ENCODE assay signal across 19 cellular contexts in genomic region chr7:31335161-31335888, GRCh38. TPM values are rescaled to one million over a fixed set of nuclear protein-coding genes. Genes with fewer than 3 reads are reported as not detected.
"Had no signal": no experiment of that assay in that cellular context is flagged by ENCODE, and none has a peak within 500 bp of the region (broad histone marks: within the 10 kb centered on the region; RNA-seq: fewer than 3 reads in every experiment).

No MANE protein-coding gene starts in this region.

- H3K9me3 ChIP-seq: adrenal gland, esophagus squamous epithelium, mucosa of descending colon, prostate gland had no signal

- H3K36me3 ChIP-seq: adrenal gland, esophagus squamous epithelium, prostate gland had no signal

- H3K4me3 ChIP-seq: adrenal gland, lung, mucosa of descending colon, prostate gland had no signal

- H3K4me1 ChIP-seq: adrenal gland, prostate gland had no signal

- H3K27ac ChIP-seq: adrenal gland, esophagus squamous epithelium, prostate gland had no signal

- ATAC-seq: naive thymus-derived CD8-positive, alpha-beta T cell had no signal

- FAIRE-seq: endometrium, keratinocyte had no signal

- DNase-seq: activated B cell treated with CpG ODN at 0.5 μM for 24 hours; activated CD4-positive, alpha-beta T cell treated with anti-CD3 and anti-CD28 coated beads, Interleukin-2, amount 10 ng/mL, durations not matched to agents 7 days and 5 days; activated naive CD4-positive, alpha-beta T cell treated with anti-CD3 and anti-CD28 coated beads, Interleukin-2, amount 50 U/mL, for 16 hours; activated T-cell treated with anti-CD3 and anti-CD28 coated beads for 4 hours; adrenal gland; dermis blood vessel endothelial cell; esophagus squamous epithelium; foreskin fibroblast; mucosa of descending colon; naive thymus-derived CD8-positive, alpha-beta T cell; stimulated activated CD4-positive, alpha-beta T cell treated with anti-CD3 and anti-CD28 coated beads, Interleukin-12 subunit alpha, Interleukin-12 subunit beta, amount 100 ng/mL, for 4 hours; stimulated activated naive CD4-positive, alpha-beta T cell; trophoblast cell had no signal

RNA-seq across cellular contexts. Expression of gene NEUROD6, which starts 5.2 kb away (rescaled TPM):
- total RNA-seq: activated B cell treated with CpG ODN at 0.5 μM for 24 hours; activated CD4-positive, alpha-beta T cell treated with anti-CD3 and anti-CD28 coated beads, Interleukin-2, amount 10 ng/mL, durations not matched to agents 7 days and 5 days; activated CD8-positive, alpha-beta memory T cell treated with anti-CD3 and anti-CD28 coated beads for 36 hours; adrenal gland; dermis blood vessel endothelial cell; esophagus squamous epithelium; lung; mucosa of descending colon; naive thymus-derived CD8-positive, alpha-beta T cell; omental fat pad; prostate gland had no signal
- polyA plus RNA-seq: adrenal gland; keratinocyte; lung; naive thymus-derived CD8-positive, alpha-beta T cell had no signal
